ENCODE assay signal across 18 cellular contexts in genomic region chr7:108253275-108254044, GRCh38.
A peak's percentile ranks its signal among the peaks of the same experiment; 100 is the strongest.
DNase-seq lines count a peak whose midpoint lies in the region; ATAC-seq and TF ChIP-seq lines count a peak whose summit lies in the region.
"Had no signal": no experiment of that assay in that cellular context is flagged by ENCODE, and none has a peak within 500 bp of the region (broad histone marks: within the 10 kb centered on the region; RNA-seq: fewer than 3 reads in every experiment).

No MANE protein-coding gene starts in this region.

- H3K9ac ChIP-seq in mesendoderm (ENCODE audit: low read length): no peak overlapping the region

- H3K36me3 ChIP-seq in mesendoderm (ENCODE audit: control insufficient read depth, insufficient read depth, low read length): no peaks in the 10 kb centered on the region
- H3K36me3 ChIP-seq: ovary, thoracic aorta had no signal

- H3K4me2 ChIP-seq in mesendoderm (ENCODE audit: low read length): no peak overlapping the region

- H4K5ac ChIP-seq in mesendoderm (ENCODE audit: low read length): no peak overlapping the region

- H3K56ac ChIP-seq in mesendoderm (ENCODE audit: low read length): no peak overlapping the region

- H2BK15ac ChIP-seq in mesendoderm (replicated peaks; ENCODE audit: low read depth): no peak overlapping the region

- no peak for ATAC-seq in GM18498 (IDR thresholded peaks at IDR 0.05; ENCODE audit: unreplicated experiment)
- ATAC-seq: foreskin keratinocyte, GM12878, mucosa of descending colon, Panc1 had no signal

- H3K27ac ChIP-seq in mesendoderm (ENCODE audit: low read depth, low read length): no peak overlapping the region
- H3K27ac ChIP-seq: foreskin keratinocyte, ovary, thoracic aorta had no signal

- no peak overlapping the region for H2BK120ac ChIP-seq in mesendoderm (ENCODE audit: low read depth, low read length)

- H3K4me1 ChIP-seq in mesendoderm (ENCODE audit: control insufficient read depth, low read depth, low read length): no peaks in the 10 kb centered on the region
- H3K4me1 ChIP-seq: foreskin keratinocyte had no signal

- no peaks in the 10 kb centered on the region for H3K27me3 ChIP-seq in mesendoderm (ENCODE audit: insufficient read depth, low read length, poor library complexity)
- H3K27me3 ChIP-seq: foreskin keratinocyte, ovary had no signal

- H2BK5ac ChIP-seq in mesendoderm (ENCODE audit: low read length): no peak overlapping the region

- no peak overlapping the region for H3K18ac ChIP-seq in mesendoderm (ENCODE audit: low read length)

- no peak overlapping the region for H3K4ac ChIP-seq in mesendoderm (ENCODE audit: low read depth, low read length)

- no peak overlapping the region for H3K4me3 ChIP-seq in cardiac fibroblast (replicated peaks in 1 of 2; ENCODE audit: low read depth in 2 of 2, low read length in 2 of 2)
- no peak overlapping the region for H3K4me3 ChIP-seq in retinal pigment epithelial cell (ENCODE audit: low read length)
- H3K4me3 ChIP-seq in mesendoderm (ENCODE audit: low read length): no peak overlapping the region
- H3K4me3 ChIP-seq: GM12878, mucosa of descending colon, ovary, thoracic aorta had no signal

- no peaks in the 10 kb centered on the region for H3K79me1 ChIP-seq in mesendoderm (ENCODE audit: low read length)

- DNase-seq in NCI-H1105 treated with DMSO at 0.1 percent for 48 hours (lab: John Stamatoyannopoulos, UW): peak; percentile 28
- no peak for DNase-seq in NCI-H1105 (lab: John Stamatoyannopoulos, UW)
- DNase-seq in NCI-H2196 (lab: John Stamatoyannopoulos, UW; ENCODE audit: unreplicated experiment): peak; percentile 74
- peak; percentile 61 to 72 for DNase-seq in cardiac fibroblast (ENCODE audit: low read depth in 2 of 2)
- peak; percentile 20 for DNase-seq in retinal pigment epithelial cell (ENCODE audit: low read depth)
- DNase-seq in mesendoderm: no peak
- DNase-seq in germinal center (ENCODE audit: low spot score): no peak
- DNase-seq: activated CD4-positive, alpha-beta T cell treated with anti-CD3 and anti-CD28 coated beads, Interleukin-2, amount 10 ng/mL, durations not matched to agents 24 days and 14 days; activated T-cell treated with anti-CD3 and anti-CD28 coated beads, Interleukin-2, amount 50 U/mL, for 24 hours; foreskin keratinocyte; mucosa of descending colon; NCI-H446; ovary; stimulated activated CD4-positive, alpha-beta T cell treated with anti-CD3 and anti-CD28 coated beads, Interleukin-15, amount 100 ng/mL, for 24 hours had no signal

- H3K23ac ChIP-seq in mesendoderm (ENCODE audit: low read length): no peak overlapping the region

- no CpG with 5 or more reads among the region's 6 CpGs for WGBS in mesendoderm (ENCODE audit: extremely low coverage, insufficient coverage, low lambda C conversion rate)

- H2AK5ac ChIP-seq in mesendoderm (ENCODE audit: low read length): no peak overlapping the region

- no peak overlapping the region for H4K8ac ChIP-seq in mesendoderm (ENCODE audit: low read depth, low read length)

- no peaks in the 10 kb centered on the region for H3K79me2 ChIP-seq in mesendoderm (ENCODE audit: control insufficient read depth, insufficient read depth, low read length)

- TF ChIP-seq CTCF in cardiac fibroblast (IDR thresholded peaks at IDR 0.05; ENCODE audit: low read depth, low read length) (no peak), retinal pigment epithelial cell (conservative IDR thresholded peaks at IDR 0.05; ENCODE audit: low read depth, low read length) (no peak)

Comparison
In these comparisons a context has a peak if more than half of its experiments do, and no peak if none do; other contexts are left out.
1. DNase-seq: peak in NCI-H1105 treated with DMSO at 0.1 percent for 48 hours (single experiment), NCI-H2196 (single experiment), cardiac fibroblast (2 of 2) and retinal pigment epithelial cell (single experiment); none in NCI-H1105 (single experiment), mesendoderm (single experiment) and germinal center (single experiment).